Comparison of ENCODE assay signal across 10 cellular contexts in the genomic region with DNA sequence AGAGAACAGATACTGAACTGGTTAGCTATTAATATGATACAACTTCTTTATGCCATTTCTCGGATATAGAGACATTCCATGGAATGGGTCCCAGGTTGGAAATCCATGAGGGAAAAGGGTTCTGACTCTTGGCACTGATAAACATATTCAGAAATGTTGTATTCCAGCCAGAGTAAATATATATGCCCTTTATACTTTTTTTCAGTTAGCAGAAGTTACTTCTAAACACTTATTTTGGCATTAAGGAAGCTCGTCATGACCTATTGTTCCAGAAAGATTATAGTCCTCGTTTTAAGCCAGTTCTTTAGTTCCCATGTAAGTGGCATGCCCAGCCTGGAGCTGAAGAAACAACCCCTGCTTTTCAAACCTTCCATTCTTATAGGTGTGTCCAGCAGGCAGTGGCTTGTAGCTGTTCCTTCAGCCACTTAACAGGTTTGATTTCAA.
DNase-seq lines count a peak whose midpoint lies in the region; ATAC-seq and TF ChIP-seq lines count a peak whose summit lies in the region.
"Had no signal": no experiment of that assay in that cellular context is flagged by ENCODE, and none has a peak within 500 bp of the region (broad histone marks: within the 10 kb centered on the region; RNA-seq: fewer than 3 reads in every experiment).

No MANE protein-coding gene starts in this region.

- H3K4me1 ChIP-seq in HEK293 (ENCODE audit: control insufficient read depth, insufficient read depth, low read length), result peaks cover 33% of the 10 kb centered on the region
- H3K4me1 ChIP-seq in right atrium auricular region, result peaks cover 0 to 46% of the 10 kb centered on the region in 2 donors
- peaks cover 0 to 58% (median 51%) of the 10 kb centered on the region in 4 donors for H3K4me1 ChIP-seq in sigmoid colon
- H3K4me1 ChIP-seq in A673 (ENCODE audit: insufficient read depth, low read length, poor library complexity, severe bottlenecking), result no peaks in the 10 kb centered on the region

- peaks cover 8% of the 10 kb centered on the region for H3K36me3 Mint-ChIP-seq in MCF 10A (ENCODE audit: insufficient read depth, unreplicated experiment)

- peak overlapping the region; percentile 92 for H3K27ac Mint-ChIP-seq in MCF 10A (ENCODE audit: low read depth, unreplicated experiment)

- BruUV-seq in MCF 10A (replicated peaks; lab: Mats Ljungman, UMichigan) (no TSS peak), A673 (replicated peaks; lab: Mats Ljungman, UMichigan) (no TSS peak)

- H3K36me3 ChIP-seq in HEK293 (ENCODE audit: control insufficient read depth in 2 of 2, insufficient read depth in 1 of 2, low read length in 2 of 2), result no peaks in the 10 kb centered on the region
- no peaks in the 10 kb centered on the region for H3K36me3 ChIP-seq in right atrium auricular region
- no peaks in the 10 kb centered on the region for H3K36me3 ChIP-seq in sigmoid colon
- H3K36me3 ChIP-seq in A673 (ENCODE audit: insufficient read depth, low read length, poor library complexity, severe bottlenecking), result no peaks in the 10 kb centered on the region

- H3K4me1 Mint-ChIP-seq in MCF 10A (ENCODE audit: insufficient read depth, unreplicated experiment), result peaks cover 53% of the 10 kb centered on the region

- no peak for TF ChIP-seq POLR2A in sigmoid colon (IDR thresholded peaks at IDR 0.05)

- no peak overlapping the region for H3K4me3 ChIP-seq in HEK293 (ENCODE audit: low read depth, low read length)
- peak overlapping the region; percentile 20 to 40 for H3K4me3 ChIP-seq in right atrium auricular region
- H3K4me3 ChIP-seq in sigmoid colon, result peak overlapping the region; percentile 17 to 39 (median 32)
- no peak overlapping the region for H3K4me3 ChIP-seq in A673 (ENCODE audit: low read depth, low read length, poor library complexity, severe bottlenecking)

- no peaks in the 10 kb centered on the region for H3K9me3 ChIP-seq in HEK293 (ENCODE audit: control insufficient read depth, insufficient read depth, low read depth, low read length)
- no peaks in the 10 kb centered on the region for H3K9me3 ChIP-seq in right atrium auricular region
- no peaks in the 10 kb centered on the region for H3K9me3 ChIP-seq in sigmoid colon
- H3K9me3 ChIP-seq in A673 (ENCODE audit: low read depth, low read length, poor library complexity, severe bottlenecking), result no peaks in the 10 kb centered on the region

- H3K27me3 ChIP-seq in right atrium auricular region, result no peaks in the 10 kb centered on the region
- H3K27me3 ChIP-seq in sigmoid colon, result no peaks in the 10 kb centered on the region
- H3K27me3 ChIP-seq in A673 (replicated peaks; ENCODE audit: insufficient read depth, low read depth, low read length, poor library complexity), result no peaks in the 10 kb centered on the region

- peak overlapping the region; percentile 43 for H3K27ac ChIP-seq in HEK293 (ENCODE audit: extremely low read depth, low read depth, low read length)
- peak overlapping the region; percentile 72 to 82 for H3K27ac ChIP-seq in right atrium auricular region
- H3K27ac ChIP-seq in sigmoid colon, result peak overlapping the region; percentile 65 to 81 (median 76)
- H3K27ac ChIP-seq in A673 (ENCODE audit: low read depth, low read length, poor library complexity, severe bottlenecking), result no peak overlapping the region

- DNase-seq in MCF 10A (ENCODE audit: unreplicated experiment) (peak; percentile 58), right atrium auricular region (ENCODE audit: low spot score) (no peak), sigmoid colon (no peak), NCI-H524 treated with DMSO at 0.1 percent for 48 hours (lab: John Stamatoyannopoulos, UW) (no peak), A673 (ENCODE audit: low spot score) (no peak), DMS153 (lab: John Stamatoyannopoulos, UW) (no peak)
- DNase-seq: stimulated activated CD4-positive, alpha-beta T cell treated with anti-CD3 and anti-CD28 coated beads, Interleukin-1b, Interleukin-23, amount 100 ng/mL, for 48 hours; T-helper 1 cell had no signal

- CTCF ChIA-PET in HEK293 (lab: Yijun Ruan, JAX) (interaction anchor here (0.9 to 2.2 kb wide), 2 partner anchors 80 to 200 kb away, joined by 3 to 5 read pairs; no protein-coding TSS in a partner anchor), MCF 10A (lab: Yijun Ruan, JAX) (interaction anchor here (0.9 to 1.6 kb wide), 4 partner anchors 8 to 185 kb away, joined by 3 to 4 read pairs (median 3); no protein-coding TSS in a partner anchor), A673 (lab: Charles Lee) (no interaction called here)

- intact Hi-C loops in MCF 10A (cut with micrococcal nuclease) (loop anchor here (5.0 kb wide), 1 partner anchor 192 kb away; no protein-coding TSS in a partner anchor), sigmoid colon (cut with DNase I) (no loop called here), A673 (cut with micrococcal nuclease; ENCODE audit: unreplicated experiment) (no loop called here)

- POLR2A ChIA-PET in HEK293 (lab: Yijun Ruan, JAX) (interaction anchor here (2.0 kb wide), 1 partner anchor 11 kb away, joined by 14 read pairs; no protein-coding TSS in a partner anchor), MCF 10A (lab: Yijun Ruan, JAX) (interaction anchor here (0.7 to 8.1 kb wide), 20 partner anchors 10 to 194 kb away, joined by 3 to 191 read pairs (median 6); no protein-coding TSS in a partner anchor), A673 (lab: Charles Lee; ENCODE audit: low non-redundant PET) (no interaction called here)

- H3K4me3 Mint-ChIP-seq in MCF 10A (ENCODE audit: unreplicated experiment), result peak overlapping the region; percentile 75

- H3K9me3 Mint-ChIP-seq in MCF 10A (ENCODE audit: unreplicated experiment), result no peaks in the 10 kb centered on the region

- 9 to 39% methylated on average over 3 of the region's 3 CpGs for WGBS in sigmoid colon, 2 donors

- no peak for TF ChIP-seq EP300 in sigmoid colon (IDR thresholded peaks at IDR 0.05)

- TF ChIP-seq CTCF in HEK293 (tag by site-specific recombination; IDR thresholded peaks at IDR 0.05), result no peak
- no peak for TF ChIP-seq CTCF in MCF 10A (IDR thresholded peaks at IDR 0.05; ENCODE audit: unreplicated experiment)
- no peak for TF ChIP-seq CTCF in right atrium auricular region (IDR thresholded peaks at IDR 0.05)
- no peak for TF ChIP-seq CTCF in sigmoid colon (IDR thresholded peaks at IDR 0.05)
- TF ChIP-seq CTCF in A673 (conservative IDR thresholded peaks at IDR 0.05; ENCODE audit: low read depth, low read length), result no peak

- ATAC-seq in GM21786 (IDR thresholded peaks at IDR 0.05; ENCODE audit: unreplicated experiment), result no peak

- no peaks in the 10 kb centered on the region for H3K27me3 Mint-ChIP-seq in MCF 10A (ENCODE audit: insufficient read depth, unreplicated experiment)

TF ChIP-seq in HEK293, 187 proteins besides CTCF, POLR2A, EP300 and RAD21:
- TF ChIP-seq KLF16 (tag by site-specific recombination; IDR thresholded peaks at IDR 0.05) (no peak), IKZF3 (tag by site-specific recombination; IDR thresholded peaks at IDR 0.05) (0 out of 2 replicates have a peak, but pooled peaks have one; percentile 25), SALL2 (tag by site-specific recombination; IDR thresholded peaks at IDR 0.05; ENCODE audit: borderline replicate concordance) (no peak), ZNF621 (tag by site-specific recombination; IDR thresholded peaks at IDR 0.05) (no peak)

Comparison
In these comparisons a context has a peak if more than half of its experiments do, and no peak if none do; other contexts are left out.
1. H3K4me3 ChIP-seq: peak in right atrium auricular region (2 of 2) and sigmoid colon (4 of 4); none in HEK293 (single experiment) and A673 (single experiment).